Comparison of ENCODE assay signal across 8 cellular contexts in the genomic region with DNA sequence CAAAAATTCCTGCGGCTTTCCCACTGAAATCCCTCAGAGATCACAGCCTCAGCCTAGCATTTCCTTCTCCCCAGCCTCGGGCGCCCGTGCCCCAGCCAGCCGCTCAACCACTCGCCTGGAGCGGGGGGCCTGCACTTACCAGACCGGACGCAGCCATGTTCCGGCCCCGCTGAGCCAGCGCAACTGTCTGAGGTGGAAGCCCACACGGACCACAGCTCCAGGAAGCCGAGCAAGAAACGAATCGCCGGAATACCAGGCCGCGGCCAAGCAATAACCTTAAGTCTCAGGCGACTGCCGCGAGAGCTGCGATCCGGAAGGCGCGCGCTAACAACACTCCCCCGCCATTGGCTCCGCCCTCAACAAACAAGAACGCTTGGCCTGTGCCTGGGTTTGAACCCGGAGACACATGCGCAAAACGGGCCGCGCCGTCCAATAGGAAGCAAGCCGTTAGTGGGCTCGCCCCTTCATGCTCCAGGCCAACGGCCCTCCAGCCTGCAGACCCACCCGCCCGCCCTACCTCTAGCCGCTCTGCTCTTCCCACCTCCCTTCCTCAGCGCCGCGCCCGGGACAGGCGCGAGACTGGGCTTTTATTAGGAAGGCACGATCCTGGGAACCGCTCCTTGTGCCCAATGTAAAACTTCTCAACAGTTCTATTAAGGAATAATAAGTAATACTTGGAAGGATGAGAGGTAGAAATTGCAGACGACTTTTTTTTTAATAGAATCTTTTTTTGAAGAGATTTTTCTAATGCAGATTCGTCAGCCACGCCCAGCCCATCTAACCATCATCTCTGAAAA. TPM values are rescaled to one million over a fixed set of nuclear protein-coding genes. Genes with fewer than 3 reads are reported as not detected.
DNase-seq lines count a peak whose midpoint lies in the region; ATAC-seq and TF ChIP-seq lines count a peak whose summit lies in the region.

A gene with protein sequence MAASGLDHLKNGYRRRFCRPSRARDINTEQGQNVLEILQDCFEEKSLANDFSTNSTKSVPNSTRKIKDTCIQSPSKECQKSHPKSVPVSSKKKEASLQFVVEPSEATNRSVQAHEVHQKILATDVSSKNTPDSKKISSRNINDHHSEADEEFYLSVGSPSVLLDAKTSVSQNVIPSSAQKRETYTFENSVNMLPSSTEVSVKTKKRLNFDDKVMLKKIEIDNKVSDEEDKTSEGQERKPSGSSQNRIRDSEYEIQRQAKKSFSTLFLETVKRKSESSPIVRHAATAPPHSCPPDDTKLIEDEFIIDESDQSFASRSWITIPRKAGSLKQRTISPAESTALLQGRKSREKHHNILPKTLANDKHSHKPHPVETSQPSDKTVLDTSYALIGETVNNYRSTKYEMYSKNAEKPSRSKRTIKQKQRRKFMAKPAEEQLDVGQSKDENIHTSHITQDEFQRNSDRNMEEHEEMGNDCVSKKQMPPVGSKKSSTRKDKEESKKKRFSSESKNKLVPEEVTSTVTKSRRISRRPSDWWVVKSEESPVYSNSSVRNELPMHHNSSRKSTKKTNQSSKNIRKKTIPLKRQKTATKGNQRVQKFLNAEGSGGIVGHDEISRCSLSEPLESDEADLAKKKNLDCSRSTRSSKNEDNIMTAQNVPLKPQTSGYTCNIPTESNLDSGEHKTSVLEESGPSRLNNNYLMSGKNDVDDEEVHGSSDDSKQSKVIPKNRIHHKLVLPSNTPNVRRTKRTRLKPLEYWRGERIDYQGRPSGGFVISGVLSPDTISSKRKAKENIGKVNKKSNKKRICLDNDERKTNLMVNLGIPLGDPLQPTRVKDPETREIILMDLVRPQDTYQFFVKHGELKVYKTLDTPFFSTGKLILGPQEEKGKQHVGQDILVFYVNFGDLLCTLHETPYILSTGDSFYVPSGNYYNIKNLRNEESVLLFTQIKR (minus strand): TSS at position 305 of the 797 bp plus-strand sequence. CDS start 148 bp downstream, at position 157.

- TF ChIP-seq CTCF in BE2C (IDR thresholded peaks at IDR 0.05; ENCODE audit: low read depth, low read length) (no peak), colonic mucosa (IDR thresholded peaks at IDR 0.05) (no peak)

- H3K4me3 ChIP-seq in BE2C (ENCODE audit: low read depth, low read length): peak within 1 kb of the TSS; percentile 91
- H3K4me3 ChIP-seq in colonic mucosa: peak within 1 kb of the TSS; percentile 59

- intact Hi-C loops in colonic mucosa (cut with DNase I) (loop anchor here (10.0 kb wide), 2 partner anchors 149 to 369 kb away; no protein-coding TSS in a partner anchor), left colon (cut with DNase I, micrococcal nuclease) (no loop called here)

- ATAC-seq in HG03460 (IDR thresholded peaks at IDR 0.05; ENCODE audit: unreplicated experiment): peak; percentile 93
- peak; percentile 98 for ATAC-seq in left colon

- no peaks in the 10 kb centered on the region for H3K9me3 ChIP-seq in BE2C
- H3K9me3 ChIP-seq in colonic mucosa: no peaks in the 10 kb centered on the region

- peak within 1 kb of the TSS; percentile 81 to 94 for H3K9ac ChIP-seq in colonic mucosa (ENCODE audit: low read depth in 2 of 2, low read length in 2 of 2)

- no peaks in the 10 kb centered on the region for H3K27me3 ChIP-seq in BE2C
- no peaks in the 10 kb centered on the region for H3K27me3 ChIP-seq in colonic mucosa

- no peaks in the 10 kb centered on the region for H3K4me1 ChIP-seq in BE2C
- H3K4me1 ChIP-seq in colonic mucosa: no peaks in the 10 kb centered on the region

- DNase-seq in BE2C (peak; percentile 97), GM19240 (ENCODE audit: insufficient read length, low spot score) (peak; percentile 47), NCI-H526 (lab: John Stamatoyannopoulos, UW) (peak; percentile 97 to 98), colonic mucosa (peak; percentile 97), left colon (peak; percentile 97 to 98)
- DNase-seq in activated CD4-positive, alpha-beta T cell treated with anti-CD3 and anti-CD28 coated beads for 48 hours: peak; percentile 96
- peak; percentile 95 for DNase-seq in stimulated activated CD4-positive, alpha-beta T cell treated with anti-CD3 and anti-CD28 coated beads, Interleukin-1b, Interleukin-23, amount 100 ng/mL, for 48 hours

- peak within 1 kb of the TSS; percentile 89 for H3K27ac ChIP-seq in colonic mucosa

- H3K36me3 ChIP-seq in BE2C (peaks cover 16% of the 10 kb centered on the region), colonic mucosa (no peaks in the 10 kb centered on the region)

RNA-seq across cellular contexts. Expression of the gene that starts here (rescaled TPM):
- 2.2 TPM for polyA plus RNA-seq in BE2C (2012; ENCODE audit: insufficient read depth, insufficient read length, low read depth)
- total RNA-seq in colonic mucosa (10 to 100 TPM; 12.7 to 17.0 TPM), left colon (10 to 100 TPM; 14.7 to 16.7 TPM)

Comparison
In these comparisons a context has a peak if more than half of its experiments do, and no peak if none do; other contexts are left out.
1. Peak in every context shown above with its lines: DNase-seq, ATAC-seq, H3K4me3 ChIP-seq and H3K27ac ChIP-seq.
2. DNase-seq: peak in every context shown above with its lines; median percentile 98 in NCI-H526; 98 in left colon; 97 in BE2C; 97 in colonic mucosa; 96 in activated CD4-positive, alpha-beta T cell treated with anti-CD3 and anti-CD28 coated beads for 48 hours; 95 in stimulated activated CD4-positive, alpha-beta T cell treated with anti-CD3 and anti-CD28 coated beads, Interleukin-1b, Interleukin-23, amount 100 ng/mL, for 48 hours; 47 in GM19240.